ENCODE assay signal across 14 cellular contexts in the genomic region with DNA sequence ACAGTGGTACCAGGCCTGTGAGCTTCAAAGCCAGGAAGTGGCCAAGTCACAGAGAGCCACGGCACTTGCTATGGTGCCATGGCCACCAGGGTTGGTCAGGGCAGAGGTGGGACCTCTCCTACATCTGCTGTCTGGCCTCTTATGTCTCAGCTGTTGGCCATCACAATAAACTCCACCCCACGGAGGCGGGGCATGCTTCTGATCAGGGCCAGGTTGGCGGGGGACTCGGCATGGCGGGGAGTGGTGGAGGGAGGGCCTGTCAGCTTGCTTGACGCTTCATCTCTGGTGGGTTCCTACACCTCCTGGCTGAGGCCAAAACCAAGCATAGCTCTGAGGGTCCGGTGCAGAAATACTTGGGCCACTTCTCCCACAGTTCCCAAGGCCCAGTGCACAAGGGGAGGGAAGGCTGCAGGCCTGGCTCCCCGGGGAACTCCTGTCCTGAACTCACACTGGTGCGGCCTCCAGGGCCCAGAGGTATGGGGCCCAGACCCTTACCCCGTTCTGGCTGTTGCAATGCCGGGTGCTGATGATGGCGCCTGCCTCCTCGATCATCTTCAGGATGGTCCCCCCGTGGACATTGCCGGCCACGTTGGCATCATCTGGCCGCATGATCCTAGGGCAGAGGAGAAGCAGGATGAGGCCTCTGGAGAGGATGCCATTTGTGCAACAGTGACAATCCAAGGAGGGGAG. TPM values are rescaled to one million over a fixed set of nuclear protein-coding genes. Genes with fewer than 3 reads are reported as not detected.
DNase-seq lines count a peak whose midpoint lies in the region; ATAC-seq, FAIRE-seq and TF ChIP-seq lines count a peak whose summit lies in the region.
"Had no signal": no experiment of that assay in that cellular context is flagged by ENCODE, and none has a peak within 500 bp of the region (broad histone marks: within the 10 kb centered on the region; RNA-seq: fewer than 3 reads in every experiment).

No MANE protein-coding gene starts in this region.

- H2BK5ac ChIP-seq in trophoblast cell (ENCODE audit: low read depth, low read length, poor library complexity): no peak overlapping the region

- no peak overlapping the region for H4K91ac ChIP-seq in trophoblast cell (ENCODE audit: low read depth, low read length)

- H3K9me3 ChIP-seq in RWPE2 (ENCODE audit: severe bottlenecking) (no peaks in the 10 kb centered on the region), trophoblast cell (ENCODE audit: insufficient read depth, low read depth, low read length) (peaks cover 5% of the 10 kb centered on the region)
- H3K9me3 ChIP-seq: suprapubic skin had no signal

- H3K27ac ChIP-seq in RWPE2 (ENCODE audit: poor library complexity, severe bottlenecking): peak overlapping the region; percentile 64
- no peak overlapping the region for H3K27ac ChIP-seq in trophoblast cell (ENCODE audit: low read depth, low read length)
- H3K27ac ChIP-seq: hepatocyte, suprapubic skin had no signal

- no CpG with 5 or more reads among the region's 18 CpGs for WGBS in trophoblast cell (ENCODE audit: extremely low coverage, insufficient coverage, insufficient read length)

- no peak overlapping the region for H3K4ac ChIP-seq in trophoblast cell (ENCODE audit: low read depth, low read length)

- H3K9me3 Mint-ChIP-seq in activated CD8-positive, alpha-beta memory T cell treated with anti-CD3 and anti-CD28 coated beads, Interleukin-2, amount 10 ng/mL, durations not matched to agents 7 days and 5 days (ENCODE audit: low read depth): no peaks in the 10 kb centered on the region
- H3K9me3 Mint-ChIP-seq in effector memory CD8-positive, alpha-beta T cell: no peaks in the 10 kb centered on the region

- no peak overlapping the region for H3K4me3 Mint-ChIP-seq in activated CD8-positive, alpha-beta memory T cell treated with anti-CD3 and anti-CD28 coated beads, Interleukin-2, amount 10 ng/mL, durations not matched to agents 7 days and 5 days
- H3K4me3 Mint-ChIP-seq in effector memory CD8-positive, alpha-beta T cell: peak overlapping the region; percentile 76 to 88

- H2AK5ac ChIP-seq in trophoblast cell (ENCODE audit: low read length): no peak overlapping the region

- no peak overlapping the region for H3K4me2 ChIP-seq in trophoblast cell (ENCODE audit: low read length)
- H3K4me2 ChIP-seq: hepatocyte had no signal

- no peak for TF ChIP-seq POLR2A in GM12891 (IDR thresholded peaks at IDR 0.05; ENCODE audit: low read depth, low read length)

- no peak for ATAC-seq in activated CD8-positive, alpha-beta memory T cell treated with anti-CD3 and anti-CD28 coated beads, Interleukin-2, amount 10 ng/mL, durations not matched to agents 7 days and 5 days
- no peak for ATAC-seq in RWPE2 (ENCODE audit: low read depth)
- peak; percentile 5 for ATAC-seq in effector memory CD8-positive, alpha-beta T cell (replicated peaks)
- ATAC-seq in HG03342 (IDR thresholded peaks at IDR 0.05; ENCODE audit: unreplicated experiment): no peak

- no peaks in the 10 kb centered on the region for H3K79me1 ChIP-seq in trophoblast cell (ENCODE audit: low read length)

- FAIRE-seq in GM12891 (lab: Jason Lieb, UNC): no peak

- H4K8ac ChIP-seq in trophoblast cell (ENCODE audit: low read depth, low read length): no peak overlapping the region

- H3K27me3 ChIP-seq in RWPE2 (ENCODE audit: insufficient read depth, poor library complexity, severe bottlenecking) (no peaks in the 10 kb centered on the region), trophoblast cell (ENCODE audit: insufficient read depth, low read length) (no peaks in the 10 kb centered on the region)
- H3K27me3 ChIP-seq: hepatocyte, suprapubic skin had no signal

- H2AFZ ChIP-seq in trophoblast cell (ENCODE audit: insufficient read depth, low read length, poor library complexity): no peak overlapping the region
- H2AFZ ChIP-seq: hepatocyte had no signal

- no peak overlapping the region for H3K9ac ChIP-seq in trophoblast cell (ENCODE audit: low read length)

- H3K36me3 ChIP-seq in RWPE2 (ENCODE audit: low read depth) (peaks cover 20% of the 10 kb centered on the region), trophoblast cell (ENCODE audit: control insufficient read depth in 1 of 2, insufficient read depth in 2 of 2, low read length in 2 of 2) (no peaks in the 10 kb centered on the region)
- H3K36me3 ChIP-seq: suprapubic skin had no signal

- no peak overlapping the region for H3K23ac ChIP-seq in trophoblast cell (ENCODE audit: low read length)

- H3K14ac ChIP-seq in trophoblast cell (ENCODE audit: low read length): no peak overlapping the region

- no peak for TF ChIP-seq CTCF in RWPE2 (IDR thresholded peaks at IDR 0.05; ENCODE audit: poor library complexity, severe bottlenecking)

- no peaks in the 10 kb centered on the region for H3K79me2 ChIP-seq in trophoblast cell (ENCODE audit: control insufficient read depth, insufficient read depth, low read length, poor library complexity)

- peak; percentile 50 for DNase-seq in activated CD8-positive, alpha-beta memory T cell treated with anti-CD3 and anti-CD28 coated beads, Interleukin-2, amount 10 ng/mL, durations not matched to agents 7 days and 5 days
- no peak for DNase-seq in activated CD8-positive, alpha-beta memory T cell treated with anti-CD3 and anti-CD28 coated beads for 24 hours
- peak; percentile 56 for DNase-seq in RWPE2 (ENCODE audit: low spot score)
- DNase-seq in effector memory CD8-positive, alpha-beta T cell: peak in 1 of 3 experiments; percentile 12
- DNase-seq in trophoblast cell: no peak
- DNase-seq in hippocampal formation (lab: John Stamatoyannopoulos, UW): no peak
- DNase-seq in GM12891 (ENCODE audit: insufficient read length, low spot score): no peak
- DNase-seq: NCI-H1436 treated with DMSO at 0.1 percent for 48 hours, NCI-H446, occipital lobe had no signal

- no peak overlapping the region for H3K18ac ChIP-seq in trophoblast cell (ENCODE audit: low read length)

- no peak overlapping the region for H4K12ac ChIP-seq in trophoblast cell (ENCODE audit: low read depth, low read length)

- no peak overlapping the region for H2BK120ac ChIP-seq in trophoblast cell (ENCODE audit: insufficient read depth, low read length, poor library complexity)

- H3K4me1 ChIP-seq in RWPE2 (ENCODE audit: insufficient read depth, poor library complexity, severe bottlenecking): peaks cover 49% of the 10 kb centered on the region
- peaks cover 3 to 12% of the 10 kb centered on the region in 2 experiments for H3K4me1 ChIP-seq in trophoblast cell (ENCODE audit: control insufficient read depth in 1 of 2, insufficient read depth in 2 of 2, low read length in 2 of 2)

- H3K4me3 ChIP-seq in RWPE2 (ENCODE audit: severe bottlenecking): no peak overlapping the region
- peak overlapping the region; percentile 47 for H3K4me3 ChIP-seq in trophoblast cell (ENCODE audit: low read depth, low read length)
- H3K4me3 ChIP-seq: hepatocyte, lung, suprapubic skin had no signal

- H3K36me3 Mint-ChIP-seq in activated CD8-positive, alpha-beta memory T cell treated with anti-CD3 and anti-CD28 coated beads, Interleukin-2, amount 10 ng/mL, durations not matched to agents 7 days and 5 days: peaks cover 1% of the 10 kb centered on the region
- peaks cover 7% of the 10 kb centered on the region for H3K36me3 Mint-ChIP-seq in effector memory CD8-positive, alpha-beta T cell (ENCODE audit: insufficient read depth)

- H2BK12ac ChIP-seq in trophoblast cell (ENCODE audit: low read length): no peak overlapping the region

- peaks cover 22% of the 10 kb centered on the region for H3K4me1 Mint-ChIP-seq in activated CD8-positive, alpha-beta memory T cell treated with anti-CD3 and anti-CD28 coated beads, Interleukin-2, amount 10 ng/mL, durations not matched to agents 7 days and 5 days
- H3K4me1 Mint-ChIP-seq in effector memory CD8-positive, alpha-beta T cell (ENCODE audit: low read depth in 2 of 2): peaks cover 20 to 22% of the 10 kb centered on the region in 2 donors

- no peaks in the 10 kb centered on the region for H3K27me3 Mint-ChIP-seq in activated CD8-positive, alpha-beta memory T cell treated with anti-CD3 and anti-CD28 coated beads, Interleukin-2, amount 10 ng/mL, durations not matched to agents 7 days and 5 days
- H3K27me3 Mint-ChIP-seq in effector memory CD8-positive, alpha-beta T cell: no peaks in the 10 kb centered on the region

- peak overlapping the region; percentile 88 for H3K27ac Mint-ChIP-seq in activated CD8-positive, alpha-beta memory T cell treated with anti-CD3 and anti-CD28 coated beads, Interleukin-2, amount 10 ng/mL, durations not matched to agents 7 days and 5 days
- H3K27ac Mint-ChIP-seq in effector memory CD8-positive, alpha-beta T cell: peak overlapping the region; percentile 92

- CTCF ChIA-PET in activated CD8-positive, alpha-beta memory T cell treated with anti-CD3 and anti-CD28 coated beads, Interleukin-2, amount 10 ng/mL, durations not matched to agents 7 days and 5 days (lab: Charles Lee): interaction anchor here (1.0 to 4.6 kb wide), 22 partner anchors 10 to 144 kb away, joined by 3 to 90 read pairs (median 7); a partner anchor contains a TSS

TF ChIP-seq in GM12891, 5 proteins besides CTCF, POLR2A, EP300 and RAD21:
- TF ChIP-seq PAX5 (IDR thresholded peaks at IDR 0.05; ENCODE audit: insufficient read depth, low read length, severe bottlenecking) (no peak), SPI1 (IDR thresholded peaks at IDR 0.05; ENCODE audit: low read depth, low read length) (no peak), POLR2AphosphoS5 (IDR thresholded peaks at IDR 0.05; ENCODE audit: low read depth, low read length) (no peak), POU2F2 (IDR thresholded peaks at IDR 0.05; ENCODE audit: low read depth, low read length) (no peak), TAF1 (IDR thresholded peaks at IDR 0.05; ENCODE audit: low read depth, low read length) (no peak)
TF ChIP-seq in GM12891: peak in this region for 0.

RNA-seq across cellular contexts. Expression of a gene that starts 44.2 kb away (rescaled TPM):
- 10 to 100 TPM; 81.3 to 87.0 TPM for total RNA-seq in activated CD8-positive, alpha-beta memory T cell treated with anti-CD3 and anti-CD28 coated beads, Interleukin-2, amount 10 ng/mL, durations not matched to agents 7 days and 5 days
- 30.7 and 31.4 TPM in 2 replicates for polyA plus RNA-seq in trophoblast cell (2013)
- 61.5 TPM for polyA plus RNA-seq in GM12891 (2012; ENCODE audit: low read depth, missing spikeins)

Comparison
In these comparisons a context has a peak if more than half of its experiments do, and no peak if none do; other contexts are left out.
1. DNase-seq: peak in activated CD8-positive, alpha-beta memory T cell treated with anti-CD3 and anti-CD28 coated beads, Interleukin-2, amount 10 ng/mL, durations not matched to agents 7 days and 5 days (single experiment) and RWPE2 (single experiment); none in activated CD8-positive, alpha-beta memory T cell treated with anti-CD3 and anti-CD28 coated beads for 24 hours (single experiment), trophoblast cell (0 of 2), hippocampal formation (0 of 2) and GM12891 (single experiment).